In genomic region chr1:99685516-99686180, GRCh38 we compare ENCODE assay signal across 8 cellular contexts. TPM values are rescaled to one million over a fixed set of nuclear protein-coding genes. Genes with fewer than 3 reads are reported as not detected.
A peak's percentile ranks its signal among the peaks of the same experiment; 100 is the strongest.
DNase-seq lines count a peak whose midpoint lies in the region; ATAC-seq, FAIRE-seq and TF ChIP-seq lines count a peak whose summit lies in the region.

No MANE protein-coding gene starts in this region.

- H3K4me1 ChIP-seq in H1 (replicated peaks in 1 of 4; ENCODE audit: control insufficient read depth in 3 of 4, insufficient read depth in 4 of 4, low read length in 3 of 4), result no peaks in the 10 kb centered on the region

- H2BK5ac ChIP-seq in H1 (ENCODE audit: low read depth, low read length), result no peak overlapping the region

- H4K91ac ChIP-seq in H1 (replicated peaks; ENCODE audit: insufficient read length, low read length), result no peak overlapping the region

- no peaks in the 10 kb centered on the region for H3K79me1 ChIP-seq in H1 (ENCODE audit: low read depth, low read length)

- no peak overlapping the region for H3K4me3 Mint-ChIP-seq in memory B cell

- H4K20me1 ChIP-seq in H1 (replicated peaks in 1 of 2; ENCODE audit: control insufficient read depth in 1 of 2, insufficient read depth in 2 of 2, low read length in 2 of 2), result no peaks in the 10 kb centered on the region

- no peak overlapping the region for H3K4ac ChIP-seq in H1 (replicated peaks; ENCODE audit: insufficient read length, low read depth, low read length)

- no peak overlapping the region for H3K27ac Mint-ChIP-seq in memory B cell

- H3K9me3 ChIP-seq in WERI-Rb-1 (ENCODE audit: severe bottlenecking), result no peaks in the 10 kb centered on the region
- no peaks in the 10 kb centered on the region for H3K9me3 ChIP-seq in H1 (ENCODE audit: insufficient read depth in 2 of 2, low read depth in 1 of 2, low read length in 1 of 2)

- FAIRE-seq in H1 (lab: Jason Lieb, UNC), result peak; percentile 24

- peak; percentile 91 for ATAC-seq in GM18858 (IDR thresholded peaks at IDR 0.05; ENCODE audit: unreplicated experiment)
- ATAC-seq in HG02973 (IDR thresholded peaks at IDR 0.05; ENCODE audit: unreplicated experiment), result peak; percentile 82
- peak; percentile 76 for ATAC-seq in memory B cell (ENCODE audit: low read depth)
- ATAC-seq in stimulated activated naive CD8-positive, alpha-beta T cell treated with anti-CD3 and anti-CD28 coated beads, Interleukin-15, Interleukin-2, amounts not matched to agents 100 U/mL and 50 U/mL, for 24 hours, result peak; percentile 68

- H3K4me3 ChIP-seq in AG10803 (ENCODE audit: low read length) (no peak overlapping the region), WERI-Rb-1 (ENCODE audit: low read depth, low read length) (no peak overlapping the region), H1 (ENCODE audit: extremely low read depth in 1 of 4, insufficient read depth in 2 of 4, low read depth in 3 of 4, low read length in 4 of 4) (no peak overlapping the region)

- no peaks in the 10 kb centered on the region for H3K9me3 Mint-ChIP-seq in memory B cell

- no peak overlapping the region for H4K8ac ChIP-seq in H1 (ENCODE audit: extremely low read depth, insufficient read depth, low read length)

- POLR2A ChIA-PET in H1 (lab: Charles Lee; ENCODE audit: partially characterized antibody), result no interaction called here

- H4K5ac ChIP-seq in H1 (ENCODE audit: insufficient read length, low read depth, low read length), result no peak overlapping the region

- no peak overlapping the region for H2BK120ac ChIP-seq in H1 (replicated peaks; ENCODE audit: low read depth, low read length)

- TF ChIP-seq EP300 in H1 (IDR thresholded peaks at IDR 0.05; ENCODE audit: borderline replicate concordance in 1 of 2, low read depth in 2 of 2, low read length in 2 of 2), result no peak

- peaks cover 4% of the 10 kb centered on the region for H3K4me1 Mint-ChIP-seq in memory B cell

- no peaks in the 10 kb centered on the region for H3K23me2 ChIP-seq in H1 (ENCODE audit: low read depth, low read length)

- 42% methylated on average over 6 of the region's 6 CpGs; no CpG with 5 or more reads in 1 of the 2 experiments for WGBS in H1 (ENCODE audit: extremely low coverage in 1 of 2, insufficient coverage in 1 of 2, insufficient read length in 1 of 2, insufficient replicate concordance in 2 of 2, low coverage in 1 of 2, low lambda C conversion rate in 2 of 2, missing lambda C conversion rate in 1 of 2), 2 experiments

- H3K14ac ChIP-seq in H1 (ENCODE audit: insufficient read length), result no peak overlapping the region

- H2BK15ac ChIP-seq in H1 (ENCODE audit: low read length), result no peak overlapping the region

- TF ChIP-seq RAD21 in H1 (IDR thresholded peaks at IDR 0.05 in 1 of 2, conservative IDR thresholded peaks at IDR 0.05 in 1 of 2; ENCODE audit: low read depth in 2 of 2, low read length in 2 of 2), result peak; percentile 65 to 74

- H3K4me2 ChIP-seq in H1 (ENCODE audit: insufficient read depth in 1 of 2, low read depth in 2 of 2, low read length in 2 of 2), result no peak overlapping the region

- H3K27ac ChIP-seq in WERI-Rb-1, result no peak overlapping the region
- H3K27ac ChIP-seq in H1 (ENCODE audit: low read depth, low read length), result no peak overlapping the region

- H3K79me2 ChIP-seq in H1 (ENCODE audit: control insufficient read depth in 1 of 2, insufficient read depth in 2 of 2, low read length in 2 of 2), result no peaks in the 10 kb centered on the region

- H3K9ac ChIP-seq in H1 (replicated peaks in 1 of 4; ENCODE audit: extremely low read depth in 1 of 4, low read depth in 3 of 4, low read length in 3 of 4), result no peak overlapping the region

- H3K27me3 Mint-ChIP-seq in memory B cell, result peaks cover 2% of the 10 kb centered on the region

- H2BK20ac ChIP-seq in H1 (ENCODE audit: low read length), result no peak overlapping the region

- no peak overlapping the region for H2BK12ac ChIP-seq in H1 (ENCODE audit: low read depth, low read length)

- H3K36me3 ChIP-seq in WERI-Rb-1 (no peaks in the 10 kb centered on the region), H1 (ENCODE audit: control insufficient read depth in 2 of 4, insufficient read depth in 4 of 4, low read length in 3 of 4) (no peaks in the 10 kb centered on the region)

- H3K36me3 Mint-ChIP-seq in memory B cell, result no peaks in the 10 kb centered on the region

- no peak for TF ChIP-seq POLR2A in H1 (IDR thresholded peaks at IDR 0.05; ENCODE audit: control extremely low read depth in 1 of 2, low read depth in 2 of 2, low read length in 2 of 2)

- TF ChIP-seq CTCF in AG10803 (conservative IDR thresholded peaks at IDR 0.05; ENCODE audit: low read length), result peak; percentile 62
- TF ChIP-seq CTCF in WERI-Rb-1 (IDR thresholded peaks at IDR 0.05; ENCODE audit: low read depth, low read length), result peak; percentile 80
- peak; percentile 44 to 77 (median 48) for TF ChIP-seq CTCF in H1 (IDR thresholded peaks at IDR 0.05; ENCODE audit: control extremely low read depth in 1 of 3, insufficient read depth in 1 of 3, low read depth in 1 of 3, low read length in 3 of 3)

- DNase-seq in AG10803 (ENCODE audit: low read depth) (peak; percentile 93), NCI-H2081 treated with DMSO at 0.1 percent for 48 hours (lab: John Stamatoyannopoulos, UW) (peak; percentile 4), WERI-Rb-1 (peak; percentile 74), H1 (ENCODE audit: low read depth in 1 of 2, low spot score in 2 of 2) (peak; percentile 13 to 68), memory B cell (ENCODE audit: low spot score in 2 of 2) (peak; percentile 3 to 27)
- peak; percentile 51 for DNase-seq in stimulated activated naive CD8-positive, alpha-beta T cell treated with anti-CD3 and anti-CD28 coated beads, Interleukin-15, Interleukin-2, amounts not matched to agents 100 U/mL and 50 U/mL, for 24 hours

- H2AFZ ChIP-seq in H1 (ENCODE audit: low read length), result peak overlapping the region; percentile 65

- no peak overlapping the region for H2AK5ac ChIP-seq in H1 (ENCODE audit: low read depth, low read length)

- H3K56ac ChIP-seq in H1 (replicated peaks; ENCODE audit: insufficient read length, low read depth, low read length), result no peak overlapping the region

- CTCF ChIA-PET in H1 (lab: Charles Lee; ENCODE audit: partially characterized antibody), result interaction anchor here (0.5 to 3.4 kb wide), 28 partner anchors 8 to 892 kb away, joined by 3 to 24 read pairs (median 4); partner anchors contain the start of gene PALMD

- H3K27me3 ChIP-seq in WERI-Rb-1 (ENCODE audit: insufficient read depth, low read depth, severe bottlenecking) (no peaks in the 10 kb centered on the region), H1 (replicated peaks in 1 of 4; ENCODE audit: control insufficient read depth in 3 of 4, extremely low read depth in 1 of 4, insufficient read depth in 3 of 4, low read length in 3 of 4) (no peaks in the 10 kb centered on the region)

- no peak overlapping the region for H3K18ac ChIP-seq in H1 (ENCODE audit: extremely low read depth, low read length)

- no peak overlapping the region for H3K23ac ChIP-seq in H1 (ENCODE audit: insufficient read length)

TF ChIP-seq in H1, 55 proteins besides CTCF, POLR2A, EP300 and RAD21:
- TF ChIP-seq KDM1A (IDR thresholded peaks at IDR 0.05; ENCODE audit: borderline replicate concordance, low read length), result no peak

RNA-seq across cellular contexts. Expression of gene PALMD, which starts 39.7 kb away (rescaled TPM):
- total RNA-seq in H1 (2021; fragmentation: NEBNext Ultra II Directional; extraction: Animal tissue kit (Norgen Biotek cat#: 25700)), result not detected in 2 replicates
- not detected in 2 replicates for polyA plus RNA-seq in H1 (2011; rRNA removed)
- not detected for polyA plus RNA-seq in H1 (2011; cell fraction: cytosol; rRNA removed)
- not detected for polyA plus RNA-seq in H1 (2011; cell fraction: nucleus; rRNA removed)
- polyA plus RNA-seq in H1 (2012, experiment 1 of 2), result not detected in 4 replicates
- polyA plus RNA-seq in H1 (2012, experiment 2 of 2), result not detected
- 0.06 TPM for polyA plus RNA-seq in H1 (2013, experiment 1 of 2)
- polyA plus RNA-seq in H1 (2013, experiment 2 of 2), result 0.02 TPM
- not detected in 2 replicates for polyA minus RNA-seq in H1 (2011; rRNA and poly(A)+ RNA removed)
- not detected for polyA minus RNA-seq in H1 (2011; cell fraction: cytosol; rRNA and poly(A)+ RNA removed)
- not detected for polyA minus RNA-seq in H1 (2011; cell fraction: nucleus; rRNA and poly(A)+ RNA removed)

Comparison
In these comparisons a context has a peak if more than half of its experiments do, and no peak if none do; other contexts are left out.
1. DNase-seq: peak in every context shown above with its lines; median percentile 93 in AG10803; 74 in WERI-Rb-1; 51 in stimulated activated naive CD8-positive, alpha-beta T cell treated with anti-CD3 and anti-CD28 coated beads, Interleukin-15, Interleukin-2, amounts not matched to agents 100 U/mL and 50 U/mL, for 24 hours; 40 in H1; 15 in memory B cell; 4 in NCI-H2081 treated with DMSO at 0.1 percent for 48 hours.